In the genomic region with DNA sequence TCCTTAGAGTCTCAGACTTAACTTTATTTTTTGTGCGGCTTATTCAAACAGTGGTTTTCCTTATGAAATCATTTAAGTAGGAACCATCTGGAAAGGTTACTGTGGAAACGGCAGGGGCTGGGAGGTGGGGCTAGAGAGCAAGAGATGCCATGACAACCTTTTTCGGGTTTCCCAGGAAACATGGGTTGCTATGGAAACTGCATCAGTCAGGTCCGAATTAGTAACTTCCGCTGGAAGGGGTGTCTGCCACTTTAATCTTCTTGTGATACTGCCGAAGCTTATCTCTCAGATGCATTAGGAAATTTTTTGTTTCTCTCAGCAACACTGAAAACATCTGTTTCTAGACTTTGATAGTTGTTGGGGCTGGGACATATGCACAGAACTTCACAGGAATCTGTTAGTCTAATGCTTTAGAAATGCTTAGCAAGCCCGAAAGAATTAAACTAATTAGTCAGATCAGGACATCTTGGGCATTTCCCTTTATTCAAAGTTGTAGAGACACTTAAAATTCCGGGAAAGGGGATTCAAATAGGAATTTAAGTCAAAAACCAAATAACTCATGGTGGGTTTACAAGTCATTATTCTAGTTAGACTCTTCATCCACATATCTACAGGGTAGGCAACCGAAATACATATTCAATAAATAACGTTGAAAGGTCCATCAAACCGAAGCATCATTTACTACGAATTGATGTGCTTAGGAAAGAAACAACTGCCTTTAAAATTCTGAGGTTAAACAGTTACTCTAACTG, we compare ENCODE assay signal across 9 cellular contexts. TPM values are rescaled to one million over a fixed set of nuclear protein-coding genes. Genes with fewer than 3 reads are reported as not detected.
DNase-seq lines count a peak whose midpoint lies in the region; ATAC-seq and TF ChIP-seq lines count a peak whose summit lies in the region.
"Had no signal": no experiment of that assay in that cellular context is flagged by ENCODE, and none has a peak within 500 bp of the region (broad histone marks: within the 10 kb centered on the region; RNA-seq: fewer than 3 reads in every experiment).

No MANE protein-coding gene starts in this region.

- H3K4me1 Mint-ChIP-seq in CD4-positive, alpha-beta memory T cell = peaks cover 33 to 59% (median 37%) of the 10 kb centered on the region in 4 donors
- peaks cover 14% of the 10 kb centered on the region for H3K4me1 Mint-ChIP-seq in glutamatergic neuron (ENCODE audit: low read depth, unreplicated experiment)

- peaks cover 4% of the 10 kb centered on the region for H3K36me3 ChIP-seq in CD4-positive, alpha-beta memory T cell (ENCODE audit: insufficient read depth, low read length)

- H3K27ac Mint-ChIP-seq in CD4-positive, alpha-beta memory T cell = peak overlapping the region in 6 of 7 donors; percentile 97 to 100 (median 100)
- H3K27ac Mint-ChIP-seq in glutamatergic neuron (ENCODE audit: unreplicated experiment) = peak overlapping the region; percentile 14

- peak overlapping the region; percentile 91 for H3K27ac ChIP-seq in CD4-positive, alpha-beta memory T cell (ENCODE audit: low read depth, low read length)
- no peak overlapping the region for H3K27ac ChIP-seq in right cardiac atrium (ENCODE audit: low read length)

- H3K4me3 Mint-ChIP-seq in CD4-positive, alpha-beta memory T cell = peak overlapping the region; percentile 83 to 100 (median 100)
- peak overlapping the region; percentile 87 for H3K4me3 Mint-ChIP-seq in glutamatergic neuron (ENCODE audit: unreplicated experiment)

- no peaks in the 10 kb centered on the region for H3K9me3 ChIP-seq in CD4-positive, alpha-beta memory T cell (ENCODE audit: control insufficient read depth in 1 of 2, low read length in 2 of 2)
- no peaks in the 10 kb centered on the region for H3K9me3 ChIP-seq in right cardiac atrium (ENCODE audit: control insufficient read depth, low read length)

- WGBS in right cardiac atrium = 29% methylated on average over 12 of the region's 12 CpGs

- no peak for TF ChIP-seq CTCF in glutamatergic neuron (IDR thresholded peaks at IDR 0.05; ENCODE audit: partially characterized antibody, unreplicated experiment)

- no peaks in the 10 kb centered on the region for H3K27me3 Mint-ChIP-seq in CD4-positive, alpha-beta memory T cell
- peaks cover 22% of the 10 kb centered on the region for H3K27me3 Mint-ChIP-seq in glutamatergic neuron (ENCODE audit: unreplicated experiment)

- peak; percentile 80 to 93 (median 86) for DNase-seq in CD4-positive, alpha-beta memory T cell
- DNase-seq in NCI-H1092 (lab: John Stamatoyannopoulos, UW) (peak; percentile 29), glutamatergic neuron (peak; percentile 56), right cardiac atrium (no peak), Right ventricle myocardium inferior (ENCODE audit: missing footprints) (no peak)
- peak; percentile 14 to 43 (median 38) for DNase-seq in activated CD8-positive, alpha-beta memory T cell treated with anti-CD3 and anti-CD28 coated beads for 48 hours (ENCODE audit: low read depth in 2 of 3, low spot score in 2 of 3)
- DNase-seq in stimulated activated CD4-positive, alpha-beta T cell treated with anti-CD3 and anti-CD28 coated beads, TNF-alpha, amount 100 ng/mL, for 48 hours (ENCODE audit: low read depth in 3 of 3) = peak; percentile 56 to 60 (median 57)

- H3K4me1 ChIP-seq in CD4-positive, alpha-beta memory T cell (ENCODE audit: insufficient read depth, low read length) = peaks cover 60% of the 10 kb centered on the region
- peaks cover 4% of the 10 kb centered on the region for H3K4me1 ChIP-seq in right cardiac atrium (ENCODE audit: control insufficient read depth, insufficient read depth, low read length)

- peaks cover 47 to 52% of the 10 kb centered on the region in 2 donors for H3K36me3 Mint-ChIP-seq in CD4-positive, alpha-beta memory T cell
- H3K36me3 Mint-ChIP-seq in glutamatergic neuron (ENCODE audit: unreplicated experiment) = peaks cover 5% of the 10 kb centered on the region

- H3K9me3 Mint-ChIP-seq in CD4-positive, alpha-beta memory T cell = peaks cover 0 to 8% (median under 1%) of the 10 kb centered on the region in 8 donors
- H3K9me3 Mint-ChIP-seq in glutamatergic neuron (ENCODE audit: unreplicated experiment) = peaks cover 13% of the 10 kb centered on the region

- no peak for ATAC-seq in right cardiac atrium
- ATAC-seq in Right ventricle myocardium inferior = no peak
- ATAC-seq in GM21786 (IDR thresholded peaks at IDR 0.05; ENCODE audit: unreplicated experiment) = no peak

- intact Hi-C loops in CD4-positive, alpha-beta memory T cell (cut with micrococcal nuclease) = loop anchor here (1.0 to 10.0 kb wide), 8 partner anchors 25 to 335 kb away; a partner anchor contains a TSS
- intact Hi-C loops in right cardiac atrium (cut with DNase I) (no loop called here), Right ventricle myocardium inferior (cut with DNase I) (no loop called here)

- POLR2A ChIA-PET in CD4-positive, alpha-beta memory T cell (lab: Charles Lee; ENCODE audit: partially characterized antibody) = interaction anchor here (0.8 to 17.9 kb wide), 20 partner anchors 9 to 1947 kb away, joined by 3 to 993 read pairs (median 10); a partner anchor contains a TSS

- peak overlapping the region; percentile 73 to 78 for H3K4me3 ChIP-seq in CD4-positive, alpha-beta memory T cell (ENCODE audit: low read length in 2 of 2)
- H3K4me3 ChIP-seq in right cardiac atrium (ENCODE audit: low read length) = no peak overlapping the region

- CTCF ChIA-PET in CD4-positive, alpha-beta memory T cell (lab: Charles Lee; ENCODE audit: partially characterized antibody) = interaction anchor here (1.0 to 13.8 kb wide), 9 partner anchors 10 to 115 kb away, joined by 3 to 179 read pairs (median 5); no protein-coding TSS in a partner anchor

- H3K27me3 ChIP-seq in CD4-positive, alpha-beta memory T cell (ENCODE audit: insufficient read depth, low read length) = no peaks in the 10 kb centered on the region
- no peaks in the 10 kb centered on the region for H3K27me3 ChIP-seq in right cardiac atrium (ENCODE audit: control insufficient read depth, insufficient read depth)

RNA-seq across cellular contexts. Expression of a gene that starts 2.6 kb away (rescaled TPM):
- total RNA-seq in CD4-positive, alpha-beta memory T cell = 100 to 1,000 TPM; 124 TPM
- polyA plus RNA-seq in CD4-positive, alpha-beta memory T cell = 10 to 100 TPM; 88.7 to 96.3 TPM
- total RNA-seq in glutamatergic neuron (ENCODE audit: unreplicated experiment) = 2.7 TPM
- 1 to 10 TPM in 2 of 4 donors, under 1 TPM in 2; 0.34 to 2.0 (median 1.1) TPM for total RNA-seq in right cardiac atrium
- 0.20 TPM for polyA plus RNA-seq in right cardiac atrium
- 0.38 TPM for total RNA-seq in Right ventricle myocardium inferior
- total RNA-seq: dermis microvascular lymphatic vessel endothelial cell had no signal

Comparison
In these comparisons a context has a peak if more than half of its experiments do, and no peak if none do; other contexts are left out.
1. DNase-seq: peak in CD4-positive, alpha-beta memory T cell (5 of 5), NCI-H1092 (single experiment), activated CD8-positive, alpha-beta memory T cell treated with anti-CD3 and anti-CD28 coated beads for 48 hours (3 of 3), glutamatergic neuron (single experiment) and stimulated activated CD4-positive, alpha-beta T cell treated with anti-CD3 and anti-CD28 coated beads, TNF-alpha, amount 100 ng/mL, for 48 hours (3 of 3); none in right cardiac atrium (0 of 3) and Right ventricle myocardium inferior (single experiment).
2. RNA of a gene that starts 2.6 kb away (total RNA-seq): 124 TPM in CD4-positive, alpha-beta memory T cell; 2.7 TPM in glutamatergic neuron (single experiment), 0.34 to 2.0 TPM in right cardiac atrium and 0.38 TPM in Right ventricle myocardium inferior (single experiment); every median in the first group is over 10 times any median in the second.